ENCODE assay signal across 8 cellular contexts in genomic region chr6:6006428-6007310, GRCh38. TPM values are rescaled to one million over a fixed set of nuclear protein-coding genes. Genes with fewer than 3 reads are reported as not detected.
A peak's percentile ranks its signal among the peaks of the same experiment; 100 is the strongest.
DNase-seq lines count a peak whose midpoint lies in the region; ATAC-seq and TF ChIP-seq lines count a peak whose summit lies in the region.

Gene NRN1, minus strand, starts transcription at chr6:6006925. Its CDS starts 176 bp downstream, at chr6:6006749.

- H3K4me2 ChIP-seq in H9 (ENCODE audit: insufficient read depth, insufficient read length, low read length) = peak within 1 kb of the TSS; percentile 55

- no peak within 1 kb of the TSS for H2BK20ac ChIP-seq in H9 (ENCODE audit: low read depth, low read length, poor library complexity, severe bottlenecking)

- no peak for TF ChIP-seq EP300 in ovary (IDR thresholded peaks at IDR 0.05)

- intact Hi-C loops in ovary (cut with DNase I) = no loop called here

- H2BK12ac ChIP-seq in H9 (ENCODE audit: insufficient read length, low read depth, low read length) = no peak within 1 kb of the TSS

- H2AFZ ChIP-seq in H9 (ENCODE audit: low read length) = no peak within 1 kb of the TSS

- H3T11ph ChIP-seq in H9 (ENCODE audit: low read length) = no peak within 1 kb of the TSS

- H3K4me1 Mint-ChIP-seq in H9 = peaks cover 51 to 59% of the 10 kb centered on the region in 2 experiments

- H4K91ac ChIP-seq in H9 (ENCODE audit: insufficient read length, low read depth, low read length) = no peak within 1 kb of the TSS

- no peak within 1 kb of the TSS for H3K18ac ChIP-seq in H9 (ENCODE audit: insufficient read length, low read depth, low read length)

- H2BK5ac ChIP-seq in H9 (ENCODE audit: insufficient read length, low read length) = no peak within 1 kb of the TSS

- no peak within 1 kb of the TSS for H4K5ac ChIP-seq in H9 (ENCODE audit: insufficient read length, low read depth, low read length)

- H3K79me1 ChIP-seq in H9 (ENCODE audit: insufficient read depth, low read depth, low read length, poor library complexity, severe bottlenecking) = no peaks in the 10 kb centered on the region

- no peak for TF ChIP-seq POLR2A in ovary (IDR thresholded peaks at IDR 0.05)

- H3K36me3 Mint-ChIP-seq in H9 (ENCODE audit: insufficient read depth in 1 of 3, low read depth in 3 of 3) = no peaks in the 10 kb centered on the region; a peak in 1 of 7 replicates

- no peak within 1 kb of the TSS for H3K4ac ChIP-seq in H9 (ENCODE audit: low read depth, low read length)

- no peak within 1 kb of the TSS for H3K23ac ChIP-seq in H9 (ENCODE audit: insufficient read length, low read depth, low read length)

- H3K4me1 ChIP-seq in H9 (ENCODE audit: insufficient read depth, low read length) (peaks cover 3% of the 10 kb centered on the region), ovary (ENCODE audit: insufficient read depth) (peaks cover 6% of the 10 kb centered on the region)

- H3K36me3 ChIP-seq in SK-N-MC (ENCODE audit: insufficient read depth, low read length) = no peaks in the 10 kb centered on the region
- H3K36me3 ChIP-seq in ovary = no peaks in the 10 kb centered on the region

- H2AK5ac ChIP-seq in H9 (ENCODE audit: insufficient read length, low read length) = no peak within 1 kb of the TSS

- H3K4me3 Mint-ChIP-seq in H9 = peak within 1 kb of the TSS; percentile 64 to 87

- H3K4me3 ChIP-seq in AG09309 (ENCODE audit: control insufficient read depth, low read depth, low read length) (peak within 1 kb of the TSS; percentile 38), SK-N-MC (peak within 1 kb of the TSS; percentile 97), foreskin fibroblast (ENCODE audit: low read depth in 1 of 2, low read length in 2 of 2) (peak within 1 kb of the TSS; percentile 34 to 36), ovary (peak within 1 kb of the TSS; percentile 10)

- H3K27ac Mint-ChIP-seq in H9 = peak within 1 kb of the TSS in 1 of 3 experiments; percentile 81; a peak in 1 of 7 replicates

- no peak within 1 kb of the TSS for H3K14ac ChIP-seq in H9 (ENCODE audit: insufficient read depth, low read length)

- no peak within 1 kb of the TSS for H2BK120ac ChIP-seq in H9 (ENCODE audit: low read depth, low read length, poor library complexity, severe bottlenecking)

- ATAC-seq in GM19351 (IDR thresholded peaks at IDR 0.05; ENCODE audit: unreplicated experiment) (no peak), GM21526 (IDR thresholded peaks at IDR 0.05; ENCODE audit: low FRiP score, unreplicated experiment) (no peak)

- no CpG with 5 or more reads among the region's 48 CpGs for WGBS in H9 (ENCODE audit: extremely low coverage, insufficient read length, low lambda C conversion rate)
- 4 to 6% (median 5%) methylated on average over 47 to 48 of the region's 48 CpGs for WGBS in ovary, 3 donors

- TF ChIP-seq CTCF in AG09309 (IDR thresholded peaks at IDR 0.05; ENCODE audit: control insufficient read depth, insufficient read depth, low read depth, low read length, missing control alignments) (no peak), H9 (conservative IDR thresholded peaks at IDR 0.05) (no peak), foreskin fibroblast (IDR thresholded peaks at IDR 0.05; ENCODE audit: low read depth, low read length) (no peak), ovary (IDR thresholded peaks at IDR 0.05) (no peak)

- H3K9me3 ChIP-seq in H9 (ENCODE audit: control insufficient read depth, low read depth, low read length) = no peaks in the 10 kb centered on the region
- no peaks in the 10 kb centered on the region for H3K9me3 ChIP-seq in SK-N-MC (ENCODE audit: low read depth, low read length)
- H3K9me3 ChIP-seq in ovary = peaks cover 0 to 3% of the 10 kb centered on the region in 2 donors

- H3K27me3 Mint-ChIP-seq in H9 (ENCODE audit: low read depth) = peaks cover 94% of the 10 kb centered on the region

- no peak within 1 kb of the TSS for H4K8ac ChIP-seq in H9 (replicated peaks; ENCODE audit: insufficient read length, low read depth, low read length)

- H3K27ac ChIP-seq in H9 (ENCODE audit: insufficient read length, low read depth, low read length) (no peak within 1 kb of the TSS), SK-N-MC (peak within 1 kb of the TSS; percentile 76; the same call in 1 of the 2 replicates), ovary (no peak within 1 kb of the TSS)

- H3K23me2 ChIP-seq in H9 (ENCODE audit: insufficient read length, low read depth, low read length, poor library complexity, severe bottlenecking) = peaks cover 38% of the 10 kb centered on the region

- peaks cover 0 to 8% of the 10 kb centered on the region in 2 experiments; a peak in 1 of 5 replicates for H3K9me3 Mint-ChIP-seq in H9

- DNase-seq in AG09309 (ENCODE audit: low read depth) = no peak
- DNase-seq in H9 = peak; percentile 33
- DNase-seq in SK-N-MC (ENCODE audit: low read depth, low spot score) = no peak
- no peak for DNase-seq in foreskin fibroblast
- no peak for DNase-seq in ovary
- DNase-seq in 8988T = no peak

- H2BK15ac ChIP-seq in H9 (ENCODE audit: low read depth, low read length) = no peak within 1 kb of the TSS

- no peak within 1 kb of the TSS for H3K56ac ChIP-seq in H9 (ENCODE audit: insufficient read length, low read depth, low read length)

- H3K27me3 ChIP-seq in H9 (ENCODE audit: insufficient read depth, low read length) (peaks cover 55% of the 10 kb centered on the region), ovary (no peaks in the 10 kb centered on the region)

- H4K20me1 ChIP-seq in H9 (ENCODE audit: control insufficient read depth, insufficient read depth, insufficient read length) = no peaks in the 10 kb centered on the region

- H3K79me2 ChIP-seq in H9 (ENCODE audit: insufficient read depth, low read length) = no peaks in the 10 kb centered on the region

- no peak within 1 kb of the TSS for H3K9ac ChIP-seq in H9 (ENCODE audit: extremely low read depth, insufficient read length, low read length)
- H3K9ac ChIP-seq in SK-N-MC (ENCODE audit: insufficient read length) = peak within 1 kb of the TSS; percentile 94

RNA-seq across cellular contexts. Expression of gene NRN1, which starts in this region (rescaled TPM):
- total RNA-seq in H9 (2021) (not detected in 2 replicates), ovary (1 to 10 TPM; 1.8 to 9.6 (median 4.0) TPM)
- 10 to 100 TPM in 1 of 2 donors, 1 to 10 TPM in 1; 9.4 to 31.9 TPM for polyA plus RNA-seq in ovary

Comparison
In these comparisons a context has a peak if more than half of its experiments do, and no peak if none do; other contexts are left out.
1. Peak in DNase-seq and H3K4me2 ChIP-seq in H9; RNA of the gene not detected or under 1 TPM.
2. H3K4me3 ChIP-seq: peak in every context shown above with its lines; median percentile 97 in SK-N-MC; 38 in AG09309; 35 in foreskin fibroblast; 10 in ovary.